Comparison of ENCODE assay signal across 27 cellular contexts in the genomic region with DNA sequence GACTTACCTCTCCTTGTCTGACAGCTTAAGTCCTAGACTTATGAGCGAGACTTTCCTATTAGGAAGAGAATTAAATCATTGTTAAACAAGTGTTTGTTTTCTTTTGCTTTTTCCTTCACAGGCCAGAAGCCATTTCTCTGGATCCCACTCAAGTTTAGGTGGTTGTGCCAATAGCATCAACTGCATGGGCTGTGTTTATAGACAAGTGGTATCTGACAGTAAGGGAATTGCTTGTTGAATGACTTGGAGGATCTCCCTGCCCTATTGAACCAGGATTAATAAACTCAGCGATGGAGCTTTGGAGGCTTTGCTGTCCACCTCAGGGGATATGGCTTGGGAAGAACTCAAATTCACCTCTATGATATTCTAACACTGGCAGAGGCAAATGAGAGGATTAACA.
"Had no signal": no experiment of that assay in that cellular context is flagged by ENCODE, and none has a peak within 500 bp of the region (broad histone marks: within the 10 kb centered on the region; RNA-seq: fewer than 3 reads in every experiment).

No MANE protein-coding gene starts in this region.

- H3K36me3 ChIP-seq: brain microvascular endothelial cell had no signal

- DNase-seq: activated CD4-positive, alpha-beta T cell treated with anti-CD3 and anti-CD28 coated beads, Interleukin-2, amount 10 ng/mL, durations not matched to agents 24 days and 14 days; activated CD4-positive, alpha-beta T cell treated with anti-CD3 and anti-CD28 coated beads, Interleukin-2, amount 50 U/mL, for 48 hours; activated CD4-positive, CD25-positive, alpha-beta regulatory T cell treated with anti-CD3 and anti-CD28 coated beads, Interleukin-2, amount 50 U/mL, for 72 hours; activated CD8-positive, alpha-beta memory T cell treated with anti-CD3 and anti-CD28 coated beads, Interleukin-2, amount 10 ng/mL, durations not matched to agents 7 days and 5 days; activated effector memory CD4-positive, alpha-beta T cell treated with Interleukin-2 at 50 U/mL for 16 hours; activated naive CD4-positive, alpha-beta T cell treated with Interleukin-2 at 50 U/mL for 16 hours; activated naive CD8-positive, alpha-beta T cell treated with anti-CD3 and anti-CD28 coated beads, Interleukin-2, amount 50 U/mL, for 24 hours; activated T-cell treated with anti-CD3 and anti-CD28 coated beads, Interleukin-2, amount 50 U/mL, for 24 hours; amniotic stem cell; brain microvascular endothelial cell; KG1; NCI-H1092; NCI-H1417; NCI-H1930; NCI-H2171; NCI-H2227 treated with DMSO at 0.1 percent for 48 hours; NCI-H446 treated with DMSO at 0.1 percent for 48 hours; NCI-H524 treated with DMSO at 0.1 percent for 48 hours; NCI-H748 treated with DMSO at 0.1 percent for 48 hours; SW 1271 had no signal

- H3K27ac Mint-ChIP-seq: activated CD4-positive, alpha-beta T cell treated with anti-CD3 and anti-CD28 coated beads, Interleukin-2, amount 10 ng/mL, durations not matched to agents 24 days and 14 days; activated CD8-positive, alpha-beta memory T cell treated with anti-CD3 and anti-CD28 coated beads, Interleukin-2, amount 10 ng/mL, durations not matched to agents 7 days and 5 days; activated naive CD4-positive, alpha-beta T cell treated with anti-CD3 and anti-CD28 coated beads, Interleukin-2, amount 50 U/mL, for 72 hours; activated naive CD8-positive, alpha-beta T cell treated with anti-CD3 and anti-CD28 coated beads, Interleukin-2, amount 50 U/mL, for 24 hours; activated T-cell treated with anti-CD3 and anti-CD28 coated beads, Interleukin-2, amount 50 U/mL, for 24 hours; activated T-helper 1 cell treated with anti-CD3 and anti-CD28 coated beads, Interleukin-12 subunit alpha, Interleukin-12 subunit beta, Interleukin-2, Interleukin-4 antibody, amounts not matched to agents 30 ng/mL and 10 ng/mL and 1 ng/mL, durations not matched to agents 14 hours and 24 hours and 36 hours; T-helper 2 cell treated with Interferon-gamma antibody and Interleukin-4, amounts not matched to agents 5 μg/mL and 100 μg/mL, for 36 hours; WTC11 had no signal

- H3K27ac ChIP-seq: brain microvascular endothelial cell, SK-N-MC had no signal

- H3K27me3 ChIP-seq: brain microvascular endothelial cell had no signal

- H3K4me3 Mint-ChIP-seq: activated CD4-positive, alpha-beta T cell treated with anti-CD3 and anti-CD28 coated beads, Interleukin-2, amount 10 ng/mL, durations not matched to agents 24 days and 14 days; activated CD8-positive, alpha-beta memory T cell treated with anti-CD3 and anti-CD28 coated beads, Interleukin-2, amount 10 ng/mL, durations not matched to agents 7 days and 5 days; activated naive CD8-positive, alpha-beta T cell treated with anti-CD3 and anti-CD28 coated beads, Interleukin-2, amount 50 U/mL, for 24 hours; activated T-cell treated with anti-CD3 and anti-CD28 coated beads, Interleukin-2, amount 50 U/mL, for 24 hours; activated T-helper 1 cell treated with anti-CD3 and anti-CD28 coated beads, Interleukin-12 subunit alpha, Interleukin-12 subunit beta, Interleukin-2, Interleukin-4 antibody, amounts not matched to agents 30 ng/mL and 10 ng/mL and 1 ng/mL, durations not matched to agents 14 hours and 24 hours and 36 hours; IgD-negative memory B cell; T-helper 2 cell treated with Interferon-gamma antibody and Interleukin-4, amounts not matched to agents 5 μg/mL and 100 μg/mL, for 36 hours; WTC11 had no signal

- ATAC-seq: activated CD8-positive, alpha-beta memory T cell treated with anti-CD3 and anti-CD28 coated beads, Interleukin-2, amount 10 ng/mL, durations not matched to agents 7 days and 5 days; activated naive CD4-positive, alpha-beta T cell treated with anti-CD3 and anti-CD28 coated beads, Interleukin-2, amount 50 U/mL, for 72 hours; Right ventricle myocardium inferior; WTC11 had no signal

- H3K36me3 Mint-ChIP-seq: activated CD8-positive, alpha-beta memory T cell treated with anti-CD3 and anti-CD28 coated beads, Interleukin-2, amount 10 ng/mL, durations not matched to agents 7 days and 5 days had no signal

- H3K4me1 Mint-ChIP-seq: activated CD4-positive, alpha-beta T cell treated with anti-CD3 and anti-CD28 coated beads, Interleukin-2, amount 10 ng/mL, durations not matched to agents 24 days and 14 days; activated CD8-positive, alpha-beta memory T cell treated with anti-CD3 and anti-CD28 coated beads, Interleukin-2, amount 10 ng/mL, durations not matched to agents 7 days and 5 days; activated naive CD8-positive, alpha-beta T cell treated with anti-CD3 and anti-CD28 coated beads, Interleukin-2, amount 50 U/mL, for 24 hours; IgD-negative memory B cell had no signal

- H3K9me3 Mint-ChIP-seq: activated CD4-positive, alpha-beta T cell treated with anti-CD3 and anti-CD28 coated beads, Interleukin-2, amount 10 ng/mL, durations not matched to agents 24 days and 14 days; activated T-helper 1 cell treated with anti-CD3 and anti-CD28 coated beads, Interleukin-12 subunit alpha, Interleukin-12 subunit beta, Interleukin-2, Interleukin-4 antibody, amounts not matched to agents 30 ng/mL and 10 ng/mL and 1 ng/mL, durations not matched to agents 14 hours and 24 hours and 36 hours; T-helper 2 cell treated with Interferon-gamma antibody and Interleukin-4, amounts not matched to agents 5 μg/mL and 100 μg/mL, for 36 hours had no signal

- H3K4me3 ChIP-seq: SK-N-MC had no signal
